ENCODE assay signal across 13 cellular contexts in genomic region chr16:10617662-10618420, GRCh38. TPM values are rescaled to one million over a fixed set of nuclear protein-coding genes. Genes with fewer than 3 reads are reported as not detected.
A peak's percentile ranks its signal among the peaks of the same experiment; 100 is the strongest.
DNase-seq lines count a peak whose midpoint lies in the region; ATAC-seq and TF ChIP-seq lines count a peak whose summit lies in the region.
"Had no signal": no experiment of that assay in that cellular context is flagged by ENCODE, and none has a peak within 500 bp of the region (broad histone marks: within the 10 kb centered on the region; RNA-seq: fewer than 3 reads in every experiment).

No MANE protein-coding gene starts in this region.

- H3K4me1 ChIP-seq in NT2/D1 (ENCODE audit: insufficient read depth, insufficient read length) (peaks cover 26% of the 10 kb centered on the region), foreskin keratinocyte (peaks cover 27% of the 10 kb centered on the region), tibial nerve (peaks cover 0 to 42% (median 16%) of the 10 kb centered on the region in 4 donors)

- no peak overlapping the region for H3K4me3 ChIP-seq in NT2/D1 (ENCODE audit: insufficient read length, low read depth)
- H3K4me3 ChIP-seq in tibial nerve: peak overlapping the region in 1 of 4 donors; percentile 17
- H3K4me3 ChIP-seq: HAP-1 had no signal

- DNase-seq in NCI-H748 (lab: John Stamatoyannopoulos, UW; ENCODE audit: unreplicated experiment): peak; percentile 65
- DNase-seq in NCI-H748 treated with DMSO at 0.1 percent for 48 hours (lab: John Stamatoyannopoulos, UW): no peak
- no peak for DNase-seq in NT2/D1 (ENCODE audit: low read depth, low spot score)
- peak in 1 of 2 donors; percentile 66 for DNase-seq in foreskin keratinocyte
- no peak for DNase-seq in tibial nerve (ENCODE audit: low spot score in 2 of 2)
- no peak for DNase-seq in germinal center (ENCODE audit: low spot score)
- DNase-seq in occipital lobe (lab: John Stamatoyannopoulos, UW): no peak
- DNase-seq: Karpas-422; stimulated activated naive CD8-positive, alpha-beta T cell treated with anti-CD3 and anti-CD28 coated beads, Interleukin-15, amount 100 ng/mL, for 72 hours had no signal

- H3K9ac ChIP-seq in NT2/D1 (ENCODE audit: insufficient read length, low read depth): peak overlapping the region; percentile 17

- 49 to 61% methylated on average over 12 of the region's 12 CpGs for WGBS in tibial nerve, 2 donors

- no peak for TF ChIP-seq EP300 in tibial nerve (IDR thresholded peaks at IDR 0.05)

- no peak for TF ChIP-seq POLR2A in tibial nerve (IDR thresholded peaks at IDR 0.05)

- peak; percentile 68 for ATAC-seq in foreskin keratinocyte
- ATAC-seq in HG02610 (IDR thresholded peaks at IDR 0.05; ENCODE audit: unreplicated experiment): no peak
- ATAC-seq: activated CD4-positive, CD25-positive, alpha-beta regulatory T cell treated with anti-CD3 and anti-CD28 coated beads, Interleukin-2, amount 50 U/mL, for 24 hours; stimulated activated naive CD8-positive, alpha-beta T cell treated with anti-CD3 and anti-CD28 coated beads, Interleukin-15, amount 100 ng/mL, for 72 hours had no signal

- TF ChIP-seq CTCF in foreskin keratinocyte (conservative IDR thresholded peaks at IDR 0.05) (no peak), tibial nerve (IDR thresholded peaks at IDR 0.05) (no peak)

- H3K27ac ChIP-seq in foreskin keratinocyte: no peak overlapping the region
- H3K27ac ChIP-seq in tibial nerve: peak overlapping the region; percentile 29 to 89 (median 82)

- H3K9me3 ChIP-seq in NT2/D1 (ENCODE audit: insufficient read depth, low read length) (no peaks in the 10 kb centered on the region), tibial nerve (no peaks in the 10 kb centered on the region)
- H3K9me3 ChIP-seq: HAP-1 had no signal

- H3K27me3 ChIP-seq in NT2/D1 (ENCODE audit: insufficient read depth, insufficient read length): no peaks in the 10 kb centered on the region
- H3K27me3 ChIP-seq in foreskin keratinocyte: no peaks in the 10 kb centered on the region
- H3K27me3 ChIP-seq in tibial nerve: no peaks in the 10 kb centered on the region

- H3K36me3 ChIP-seq in NT2/D1 (ENCODE audit: insufficient read depth, insufficient read length, low read length) (no peaks in the 10 kb centered on the region), tibial nerve (no peaks in the 10 kb centered on the region)
- H3K36me3 ChIP-seq: HAP-1 had no signal

RNA-seq across cellular contexts. Expression of gene EMP2, which starts 37.4 kb away (rescaled TPM):
- total RNA-seq in foreskin keratinocyte (30.8 and 31.7 TPM in 2 replicates), tibial nerve (10 to 100 TPM; 60.5 to 72.1 (median 65.5) TPM), occipital lobe (3.4 TPM)
- 31.7 and 44.1 TPM in 2 replicates for polyA plus RNA-seq in foreskin keratinocyte
- total RNA-seq: natural killer cell treated with Interleukin-12 subunit alpha and Interleukin-12 subunit beta and Interleukin-15 and Interleukin-18, amount 100 ng/mL, for 72 hours had no signal
